In the genomic region with DNA sequence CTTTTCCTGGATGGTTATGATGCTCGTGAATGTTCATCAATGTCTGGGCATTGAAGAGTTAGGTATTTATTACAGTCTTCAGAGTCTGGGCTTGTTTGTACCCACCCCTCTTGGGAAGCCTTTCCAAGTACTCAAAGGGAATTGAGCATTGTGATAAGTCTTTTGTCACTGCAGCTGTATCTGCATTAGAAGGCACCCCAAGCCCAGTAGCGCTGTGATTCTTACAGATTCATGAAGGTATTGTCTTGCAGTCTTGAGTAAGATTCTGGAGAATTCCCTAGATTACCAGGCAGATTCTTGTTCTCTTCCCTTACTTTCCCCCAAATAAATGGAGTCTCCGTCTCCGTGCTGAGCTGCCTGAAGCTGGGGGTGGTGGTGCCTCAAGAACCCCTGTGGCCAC, we compare ENCODE assay signal across 6 cellular contexts.
"Had no signal": no experiment of that assay in that cellular context is flagged by ENCODE, and none has a peak within 500 bp of the region (broad histone marks: within the 10 kb centered on the region; RNA-seq: fewer than 3 reads in every experiment).

No MANE protein-coding gene starts in this region.

- H3K9ac ChIP-seq: GM23248, KMS-11 had no signal

- H3K4me1 Mint-ChIP-seq: IgD-negative memory B cell had no signal

- H3K4me2 ChIP-seq: KMS-11 had no signal

- H3K4me1 ChIP-seq: HAP-1 had no signal

- H3K36me3 ChIP-seq: HAP-1 had no signal

- H3K27ac ChIP-seq: GM23248, KMS-11 had no signal

- DNase-seq: GM23248, HFFc6, KBM-7 had no signal

- H3K4me3 Mint-ChIP-seq: HFFc6, IgD-negative memory B cell had no signal

- H3K9me3 ChIP-seq: HAP-1 had no signal

- H3K27ac Mint-ChIP-seq: HFFc6, IgD-negative memory B cell had no signal

- H2AFZ ChIP-seq: GM23248 had no signal

- H3K9me3 Mint-ChIP-seq: HFFc6 had no signal

- H3K4me3 ChIP-seq: GM23248, HAP-1 had no signal
